Comparison of ENCODE assay signal across 1 cellular context in the genomic region with DNA sequence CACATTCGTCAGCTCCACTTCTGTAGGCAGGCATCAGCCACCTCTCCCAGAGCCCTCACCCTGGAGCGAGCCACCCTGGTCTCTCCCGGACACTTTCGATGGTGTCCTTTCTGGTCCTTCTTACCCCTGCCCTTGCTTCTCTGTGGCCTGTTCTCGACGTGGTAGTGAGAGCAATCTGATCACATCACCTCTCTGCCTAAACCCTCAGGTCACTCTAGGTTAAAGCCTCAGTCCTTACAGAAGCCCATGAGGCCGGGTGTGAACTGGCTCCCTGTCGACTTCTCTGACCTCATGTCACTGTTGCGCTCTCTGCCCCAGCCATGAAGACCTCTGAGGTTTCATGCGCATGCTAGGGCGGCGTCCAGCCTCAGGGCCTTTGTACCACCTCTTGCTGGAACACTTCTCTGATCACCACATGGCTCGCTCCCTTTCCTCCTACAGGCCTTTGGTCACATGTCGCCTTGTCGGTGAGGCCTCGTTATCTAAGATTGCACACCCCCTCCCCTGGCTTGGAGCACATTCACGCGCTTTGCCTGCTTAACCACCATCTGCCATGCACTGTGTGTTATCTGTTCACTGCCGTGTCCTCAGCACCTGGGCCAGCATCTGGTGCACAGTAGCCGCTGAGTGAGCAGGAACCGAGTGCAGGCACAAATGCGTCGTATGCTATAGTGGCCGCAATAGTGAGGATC.
TF ChIP-seq lines count a peak whose summit lies in the region.

No MANE protein-coding gene starts in this region.

TF ChIP-seq in K562, 482 proteins besides CTCF, POLR2A, EP300 and RAD21 (continued from another document and continues in another):
- TF ChIP-seq, protein P1, sequence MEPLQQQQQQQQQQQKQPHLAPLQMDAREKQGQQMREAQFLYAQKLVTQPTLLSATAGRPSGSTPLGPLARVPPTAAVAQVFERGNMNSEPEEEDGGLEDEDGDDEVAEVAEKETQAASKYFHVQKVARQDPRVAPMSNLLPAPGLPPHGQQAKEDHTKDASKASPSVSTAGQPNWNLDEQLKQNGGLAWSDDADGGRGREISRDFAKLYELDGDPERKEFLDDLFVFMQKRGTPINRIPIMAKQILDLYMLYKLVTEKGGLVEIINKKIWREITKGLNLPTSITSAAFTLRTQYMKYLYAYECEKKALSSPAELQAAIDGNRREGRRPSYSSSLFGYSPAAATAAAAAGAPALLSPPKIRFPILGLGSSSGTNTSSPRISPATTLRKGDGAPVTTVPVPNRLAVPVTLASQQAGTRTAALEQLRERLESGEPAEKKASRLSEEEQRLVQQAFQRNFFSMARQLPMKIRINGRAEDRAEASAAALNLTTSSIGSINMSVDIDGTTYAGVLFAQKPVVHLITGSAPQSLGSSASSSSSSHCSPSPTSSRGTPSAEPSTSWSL (CRISPR knock-in tag; IDR thresholded peaks at IDR 0.05; ENCODE audit: borderline replicate concordance): no peak
- TF ChIP-seq, protein P2, sequence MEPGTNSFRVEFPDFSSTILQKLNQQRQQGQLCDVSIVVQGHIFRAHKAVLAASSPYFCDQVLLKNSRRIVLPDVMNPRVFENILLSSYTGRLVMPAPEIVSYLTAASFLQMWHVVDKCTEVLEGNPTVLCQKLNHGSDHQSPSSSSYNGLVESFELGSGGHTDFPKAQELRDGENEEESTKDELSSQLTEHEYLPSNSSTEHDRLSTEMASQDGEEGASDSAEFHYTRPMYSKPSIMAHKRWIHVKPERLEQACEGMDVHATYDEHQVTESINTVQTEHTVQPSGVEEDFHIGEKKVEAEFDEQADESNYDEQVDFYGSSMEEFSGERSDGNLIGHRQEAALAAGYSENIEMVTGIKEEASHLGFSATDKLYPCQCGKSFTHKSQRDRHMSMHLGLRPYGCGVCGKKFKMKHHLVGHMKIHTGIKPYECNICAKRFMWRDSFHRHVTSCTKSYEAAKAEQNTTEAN (CRISPR knock-in tag; IDR thresholded peaks at IDR 0.05): 0 out of 2 replicates have a peak, but pooled peaks have one; percentile 47
- TF ChIP-seq CBFB (CRISPR knock-in tag; IDR thresholded peaks at IDR 0.05) (peak; percentile 75; the same call in 1 of the 2 replicates), ZNF175 (CRISPR knock-in tag; IDR thresholded peaks at IDR 0.05; ENCODE audit: low read depth) (0 out of 2 replicates have a peak, but pooled peaks have one; percentile 54), MAZ (CRISPR knock-in tag; conservative IDR thresholded peaks at IDR 0.05 in 1 of 2, IDR thresholded peaks at IDR 0.05 in 1 of 2) (peak; percentile 36 to 68; a peak in 1 of 4 replicates), SP1 (CRISPR knock-in tag; IDR thresholded peaks at IDR 0.05) (peak; percentile 78), ATF1 (CRISPR knock-in tag; IDR thresholded peaks at IDR 0.05) (no peak), ATF1 (tag; IDR thresholded peaks at IDR 0.05) (peak; percentile 74), CBX5 (IDR thresholded peaks at IDR 0.05; ENCODE audit: borderline replicate concordance, low read depth) (peak; percentile 63; the same call in 1 of the 2 replicates), HNRNPL (IDR thresholded peaks at IDR 0.05; ENCODE audit: low read depth, low read length) (no peak), ZFP36 (IDR thresholded peaks at IDR 0.05; ENCODE audit: low read depth, low read length, partially characterized antibody) (peak; percentile 64), SAFB2 (IDR thresholded peaks at IDR 0.05; ENCODE audit: borderline replicate concordance, low read depth, low read length, severe bottlenecking) (no peak), JUND (IDR thresholded peaks at IDR 0.05; ENCODE audit: borderline replicate concordance, low read depth, low read length) (peak; percentile 29; the same call in 1 of the 2 replicates), JUND (tag; IDR thresholded peaks at IDR 0.05; ENCODE audit: borderline replicate concordance, low read depth, low read length) (peak; percentile 68; the same call in 1 of the 3 replicates), IFI16 (CRISPR knock-in tag; IDR thresholded peaks at IDR 0.05) (peak; percentile 54; the same call in 1 of the 2 replicates), RAD51 (IDR thresholded peaks at IDR 0.05; ENCODE audit: borderline replicate concordance, low read depth) (peak; percentile 88), CHD4 (IDR thresholded peaks at IDR 0.05; ENCODE audit: insufficient read depth, insufficient replicate concordance, low read depth, low read length, poor library complexity, severe bottlenecking) (no peak), GTF2E2 (tag; IDR thresholded peaks at IDR 0.05) (no peak), KAT7 (CRISPR knock-in tag; IDR thresholded peaks at IDR 0.05; ENCODE audit: borderline replicate concordance) (peak; percentile 79; the same call in 1 of the 2 replicates), TEAD4 (IDR thresholded peaks at IDR 0.05; ENCODE audit: low read length) (peak; percentile 98), TEAD4 (CRISPR knock-in tag; IDR thresholded peaks at IDR 0.05; ENCODE audit: borderline replicate concordance) (no peak), MBD2 (IDR thresholded peaks at IDR 0.05; ENCODE audit: borderline replicate concordance, low read depth) (0 out of 2 replicates have a peak, but pooled peaks have one; percentile 21), MED1 (CRISPR knock-in tag; IDR thresholded peaks at IDR 0.05; ENCODE audit: borderline replicate concordance) (no peak), HMG20A (CRISPR knock-in tag; conservative IDR thresholded peaks at IDR 0.05) (no peak), ZBTB17 (CRISPR knock-in tag; IDR thresholded peaks at IDR 0.05) (peak; percentile 25; the same call in 1 of the 2 replicates), KLF16 (IDR thresholded peaks at IDR 0.05) (peak; percentile 96), U2AF1 (optimal IDR thresholded peaks at IDR 0.05; ENCODE audit: low read depth, low read length) (no peak), NEUROD1 (IDR thresholded peaks at IDR 0.05; ENCODE audit: borderline replicate concordance, low read depth, low read length, partially characterized antibody) (peak; percentile 36), GABPB2 (CRISPR knock-in tag; conservative IDR thresholded peaks at IDR 0.05) (no peak)
- TF ChIP-seq, protein P3, sequence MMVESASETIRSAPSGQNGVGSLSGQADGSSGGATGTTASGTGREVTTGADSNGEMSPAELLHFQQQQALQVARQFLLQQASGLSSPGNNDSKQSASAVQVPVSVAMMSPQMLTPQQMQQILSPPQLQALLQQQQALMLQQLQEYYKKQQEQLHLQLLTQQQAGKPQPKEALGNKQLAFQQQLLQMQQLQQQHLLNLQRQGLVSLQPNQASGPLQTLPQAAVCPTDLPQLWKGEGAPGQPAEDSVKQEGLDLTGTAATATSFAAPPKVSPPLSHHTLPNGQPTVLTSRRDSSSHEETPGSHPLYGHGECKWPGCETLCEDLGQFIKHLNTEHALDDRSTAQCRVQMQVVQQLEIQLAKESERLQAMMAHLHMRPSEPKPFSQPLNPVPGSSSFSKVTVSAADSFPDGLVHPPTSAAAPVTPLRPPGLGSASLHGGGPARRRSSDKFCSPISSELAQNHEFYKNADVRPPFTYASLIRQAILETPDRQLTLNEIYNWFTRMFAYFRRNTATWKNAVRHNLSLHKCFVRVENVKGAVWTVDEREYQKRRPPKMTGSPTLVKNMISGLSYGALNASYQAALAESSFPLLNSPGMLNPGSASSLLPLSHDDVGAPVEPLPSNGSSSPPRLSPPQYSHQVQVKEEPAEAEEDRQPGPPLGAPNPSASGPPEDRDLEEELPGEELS (CRISPR knock-in tag; IDR thresholded peaks at IDR 0.05; ENCODE audit: borderline replicate concordance): no peak
- TF ChIP-seq, protein P4, sequence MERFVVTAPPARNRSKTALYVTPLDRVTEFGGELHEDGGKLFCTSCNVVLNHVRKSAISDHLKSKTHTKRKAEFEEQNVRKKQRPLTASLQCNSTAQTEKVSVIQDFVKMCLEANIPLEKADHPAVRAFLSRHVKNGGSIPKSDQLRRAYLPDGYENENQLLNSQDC (CRISPR knock-in tag; IDR thresholded peaks at IDR 0.05): no peak
- TF ChIP-seq, protein P5, sequence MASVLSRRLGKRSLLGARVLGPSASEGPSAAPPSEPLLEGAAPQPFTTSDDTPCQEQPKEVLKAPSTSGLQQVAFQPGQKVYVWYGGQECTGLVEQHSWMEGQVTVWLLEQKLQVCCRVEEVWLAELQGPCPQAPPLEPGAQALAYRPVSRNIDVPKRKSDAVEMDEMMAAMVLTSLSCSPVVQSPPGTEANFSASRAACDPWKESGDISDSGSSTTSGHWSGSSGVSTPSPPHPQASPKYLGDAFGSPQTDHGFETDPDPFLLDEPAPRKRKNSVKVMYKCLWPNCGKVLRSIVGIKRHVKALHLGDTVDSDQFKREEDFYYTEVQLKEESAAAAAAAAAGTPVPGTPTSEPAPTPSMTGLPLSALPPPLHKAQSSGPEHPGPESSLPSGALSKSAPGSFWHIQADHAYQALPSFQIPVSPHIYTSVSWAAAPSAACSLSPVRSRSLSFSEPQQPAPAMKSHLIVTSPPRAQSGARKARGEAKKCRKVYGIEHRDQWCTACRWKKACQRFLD (CRISPR knock-in tag; IDR thresholded peaks at IDR 0.05): peak; percentile 90
- TF ChIP-seq, protein P6, sequence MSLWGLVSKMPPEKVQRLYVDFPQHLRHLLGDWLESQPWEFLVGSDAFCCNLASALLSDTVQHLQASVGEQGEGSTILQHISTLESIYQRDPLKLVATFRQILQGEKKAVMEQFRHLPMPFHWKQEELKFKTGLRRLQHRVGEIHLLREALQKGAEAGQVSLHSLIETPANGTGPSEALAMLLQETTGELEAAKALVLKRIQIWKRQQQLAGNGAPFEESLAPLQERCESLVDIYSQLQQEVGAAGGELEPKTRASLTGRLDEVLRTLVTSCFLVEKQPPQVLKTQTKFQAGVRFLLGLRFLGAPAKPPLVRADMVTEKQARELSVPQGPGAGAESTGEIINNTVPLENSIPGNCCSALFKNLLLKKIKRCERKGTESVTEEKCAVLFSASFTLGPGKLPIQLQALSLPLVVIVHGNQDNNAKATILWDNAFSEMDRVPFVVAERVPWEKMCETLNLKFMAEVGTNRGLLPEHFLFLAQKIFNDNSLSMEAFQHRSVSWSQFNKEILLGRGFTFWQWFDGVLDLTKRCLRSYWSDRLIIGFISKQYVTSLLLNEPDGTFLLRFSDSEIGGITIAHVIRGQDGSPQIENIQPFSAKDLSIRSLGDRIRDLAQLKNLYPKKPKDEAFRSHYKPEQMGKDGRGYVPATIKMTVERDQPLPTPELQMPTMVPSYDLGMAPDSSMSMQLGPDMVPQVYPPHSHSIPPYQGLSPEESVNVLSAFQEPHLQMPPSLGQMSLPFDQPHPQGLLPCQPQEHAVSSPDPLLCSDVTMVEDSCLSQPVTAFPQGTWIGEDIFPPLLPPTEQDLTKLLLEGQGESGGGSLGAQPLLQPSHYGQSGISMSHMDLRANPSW (CRISPR knock-in tag; IDR thresholded peaks at IDR 0.05): no peak
- TF ChIP-seq, protein P7, sequence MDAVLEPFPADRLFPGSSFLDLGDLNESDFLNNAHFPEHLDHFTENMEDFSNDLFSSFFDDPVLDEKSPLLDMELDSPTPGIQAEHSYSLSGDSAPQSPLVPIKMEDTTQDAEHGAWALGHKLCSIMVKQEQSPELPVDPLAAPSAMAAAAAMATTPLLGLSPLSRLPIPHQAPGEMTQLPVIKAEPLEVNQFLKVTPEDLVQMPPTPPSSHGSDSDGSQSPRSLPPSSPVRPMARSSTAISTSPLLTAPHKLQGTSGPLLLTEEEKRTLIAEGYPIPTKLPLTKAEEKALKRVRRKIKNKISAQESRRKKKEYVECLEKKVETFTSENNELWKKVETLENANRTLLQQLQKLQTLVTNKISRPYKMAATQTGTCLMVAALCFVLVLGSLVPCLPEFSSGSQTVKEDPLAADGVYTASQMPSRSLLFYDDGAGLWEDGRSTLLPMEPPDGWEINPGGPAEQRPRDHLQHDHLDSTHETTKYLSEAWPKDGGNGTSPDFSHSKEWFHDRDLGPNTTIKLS (IDR thresholded peaks at IDR 0.05; ENCODE audit: borderline replicate concordance, low read depth): peak; percentile 27; the same call in 1 of the 2 replicates
- TF ChIP-seq, protein P8, sequence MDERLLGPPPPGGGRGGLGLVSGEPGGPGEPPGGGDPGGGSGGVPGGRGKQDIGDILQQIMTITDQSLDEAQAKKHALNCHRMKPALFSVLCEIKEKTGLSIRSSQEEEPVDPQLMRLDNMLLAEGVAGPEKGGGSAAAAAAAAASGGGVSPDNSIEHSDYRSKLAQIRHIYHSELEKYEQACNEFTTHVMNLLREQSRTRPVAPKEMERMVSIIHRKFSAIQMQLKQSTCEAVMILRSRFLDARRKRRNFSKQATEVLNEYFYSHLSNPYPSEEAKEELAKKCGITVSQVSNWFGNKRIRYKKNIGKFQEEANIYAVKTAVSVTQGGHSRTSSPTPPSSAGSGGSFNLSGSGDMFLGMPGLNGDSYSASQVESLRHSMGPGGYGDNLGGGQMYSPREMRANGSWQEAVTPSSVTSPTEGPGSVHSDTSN (CRISPR knock-in tag; IDR thresholded peaks at IDR 0.05; ENCODE audit: low read depth): no peak
- TF ChIP-seq, protein P8 (tag; conservative IDR thresholded peaks at IDR 0.05; ENCODE audit: low read depth): no peak
